32 cellular contexts compared by ENCODE assay signal in the genomic region with DNA sequence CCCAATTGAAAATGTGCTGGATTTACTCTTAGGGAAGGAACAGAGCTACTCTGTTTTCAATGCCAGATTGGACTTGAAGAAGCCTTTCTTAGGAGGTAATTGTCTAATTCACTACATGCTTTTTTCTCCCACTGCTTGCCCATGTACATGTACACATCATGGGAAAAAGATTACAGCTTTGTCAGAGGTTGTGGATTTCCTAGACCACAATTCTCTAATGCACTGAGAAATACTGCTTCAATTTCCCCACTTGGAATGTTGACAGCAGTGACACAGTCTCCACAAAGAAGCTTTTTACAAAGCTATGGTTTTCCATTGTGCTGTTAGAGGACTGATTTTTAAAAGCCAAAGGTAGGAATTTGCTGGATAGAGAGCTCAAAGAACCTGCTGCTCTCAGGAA. TPM values are rescaled to one million over a fixed set of nuclear protein-coding genes. Genes with fewer than 3 reads are reported as not detected.
DNase-seq lines count a peak whose midpoint lies in the region; ATAC-seq lines count a peak whose summit lies in the region.
"Had no signal": no experiment of that assay in that cellular context is flagged by ENCODE, and none has a peak within 500 bp of the region (broad histone marks: within the 10 kb centered on the region; RNA-seq: fewer than 3 reads in every experiment).

No MANE protein-coding gene starts in this region.

- no peak for ATAC-seq in HG03097 (IDR thresholded peaks at IDR 0.05; ENCODE audit: low FRiP score, unreplicated experiment)
- ATAC-seq: gastroesophageal sphincter; pancreas; stimulated activated naive CD8-positive, alpha-beta T cell treated with anti-CD3 and anti-CD28 coated beads, Interleukin-15, Interleukin-2, amounts not matched to agents 100 U/mL and 50 U/mL, for 24 hours had no signal

- peak overlapping the region; percentile 77 for H3K27ac ChIP-seq in temporal lobe (ENCODE audit: low read depth, low read length)
- H3K27ac ChIP-seq: esophagus squamous epithelium, gastroesophageal sphincter, pancreas, right atrium auricular region, SJCRH30, tibial artery, WERI-Rb-1 had no signal

- DNase-seq in LHCN-M2 (ENCODE audit: low read depth) (peak; percentile 1), astrocyte of the hippocampus (ENCODE audit: low read depth, low spot score) (peak; percentile 79), midbrain (lab: John Stamatoyannopoulos, UW) (peak; percentile 47), D341Med (ENCODE audit: low spot score) (no peak)
- no peak for DNase-seq in stimulated activated CD4-positive, alpha-beta T cell treated with anti-CD3 and anti-CD28 coated beads, Interleukin-4, amount 100 ng/mL, for 1 hour
- DNase-seq: activated CD4-positive, alpha-beta T cell treated with anti-CD3 and anti-CD28 coated beads for 48 hours; activated naive CD4-positive, alpha-beta T cell treated with anti-CD3 and anti-CD28 coated beads, Interleukin-2, amount 50 U/mL, for 16 hours; activated T-cell treated with anti-CD3 and anti-CD28 coated beads for 4 hours; caudate nucleus; COR-L47; DMS53; esophagus squamous epithelium; immature natural killer cell; mammary epithelial cell; NCI-H146; NCI-H82; pancreas; RPMI8226; SJCRH30; stimulated activated CD4-positive, alpha-beta T cell treated with anti-CD3 and anti-CD28 coated beads, Interleukin-1b, Interleukin-23, amount 100 ng/mL, for 48 hours; stimulated activated naive CD8-positive, alpha-beta T cell treated with anti-CD3 and anti-CD28 coated beads, Interleukin-15, Interleukin-2, amounts not matched to agents 100 U/mL and 50 U/mL, for 24 hours; T1000; tibial artery; WERI-Rb-1 had no signal

RNA-seq across cellular contexts. Expression of a gene that starts 19.5 kb away (rescaled TPM):
- not detected in 2 replicates for total RNA-seq in LHCN-M2 (2014; rRNA removed)
- not detected for polyA plus RNA-seq in LHCN-M2 (2012)
- 0.25 TPM for total RNA-seq in temporal lobe
- total RNA-seq: activated T-helper 2 cell treated with anti-CD3 and anti-CD28 coated beads, Interferon-gamma antibody, Interleukin-2, Interleukin-4, amounts not matched to agents 10 μg/mL and 5 μg/mL and 100 μg/mL, durations not matched to agents 14 hours and 24 hours and 36 hours; esophagus squamous epithelium; G401; gastroesophageal sphincter; mammary epithelial cell; NCI-H460; neural crest cell; pancreas; right atrium auricular region; SJCRH30 had no signal
- polyA plus RNA-seq: immature natural killer cell, mammary epithelial cell, pancreas had no signal

RNA-seq across cellular contexts. Expression of a gene that starts 26.4 kb away (rescaled TPM):
- total RNA-seq in LHCN-M2 (2014; rRNA removed) (not detected in 2 replicates), temporal lobe (5.2 TPM)
- 0.07 TPM for polyA plus RNA-seq in LHCN-M2 (2012)
- total RNA-seq: activated T-helper 2 cell treated with anti-CD3 and anti-CD28 coated beads, Interferon-gamma antibody, Interleukin-2, Interleukin-4, amounts not matched to agents 10 μg/mL and 5 μg/mL and 100 μg/mL, durations not matched to agents 14 hours and 24 hours and 36 hours; G401; pancreas; right atrium auricular region; SJCRH30 had no signal
- polyA plus RNA-seq: immature natural killer cell, mammary epithelial cell had no signal

Comparison
In these comparisons a context has a peak if more than half of its experiments do, and no peak if none do; other contexts are left out.
1. DNase-seq: peak in LHCN-M2 (single experiment), astrocyte of the hippocampus (single experiment) and midbrain (single experiment); none in D341Med (single experiment) and stimulated activated CD4-positive, alpha-beta T cell treated with anti-CD3 and anti-CD28 coated beads, Interleukin-4, amount 100 ng/mL, for 1 hour (single experiment).